ENCODE assay signal across 4 cellular contexts in the genomic region with DNA sequence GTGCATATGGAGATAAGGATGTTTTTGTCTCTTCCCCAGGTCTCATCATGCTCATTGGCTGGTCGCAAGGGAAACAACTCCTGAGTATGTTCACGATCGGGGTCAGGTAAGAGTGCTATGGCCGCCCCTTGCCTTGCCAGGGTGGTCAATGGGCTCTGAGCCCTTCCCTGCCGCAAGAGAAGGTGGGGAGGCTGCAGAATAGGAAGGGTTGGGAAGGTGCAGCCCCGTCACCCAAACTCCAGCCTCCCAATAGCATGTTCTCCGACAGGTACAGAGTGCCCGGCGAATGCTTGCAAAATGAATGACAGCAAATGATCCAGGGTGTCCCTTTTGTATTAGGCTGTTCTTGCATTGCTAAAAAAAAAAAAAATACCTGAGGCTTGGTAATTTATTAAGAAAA. TPM values are rescaled to one million over a fixed set of nuclear protein-coding genes. Genes with fewer than 3 reads are reported as not detected.
"Had no signal": no experiment of that assay in that cellular context is flagged by ENCODE, and none has a peak within 500 bp of the region (broad histone marks: within the 10 kb centered on the region; RNA-seq: fewer than 3 reads in every experiment).

No MANE protein-coding gene starts in this region.

- DNase-seq: GDM1, GF-D8 had no signal

- H3K4me3 ChIP-seq: GM12878 had no signal

- ATAC-seq: GM12878 had no signal

RNA-seq across cellular contexts. Expression of a gene that starts 57.4 kb away (rescaled TPM):
- total RNA-seq: G401, GM12878 had no signal
